10 cellular contexts compared by ENCODE assay signal in the genomic region with DNA sequence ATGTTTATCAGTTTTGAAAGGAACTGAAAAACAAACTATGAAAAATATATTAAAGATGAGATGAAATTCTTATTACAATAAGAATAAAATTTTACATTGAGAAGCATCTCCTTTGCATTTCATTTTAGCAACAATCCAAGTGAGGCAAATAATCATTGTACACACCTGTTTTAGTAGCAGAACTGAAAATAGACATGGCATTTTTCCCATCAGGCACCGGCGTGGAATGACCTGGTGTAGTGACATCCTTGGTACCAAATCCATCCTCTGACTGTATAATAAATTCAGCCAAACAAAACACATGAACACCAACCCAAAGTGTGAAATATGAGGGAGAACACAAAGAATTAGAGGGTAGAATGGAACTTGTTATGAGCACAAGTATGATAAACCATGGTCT.
"Had no signal": no experiment of that assay in that cellular context is flagged by ENCODE, and none has a peak within 500 bp of the region (broad histone marks: within the 10 kb centered on the region; RNA-seq: fewer than 3 reads in every experiment).

No MANE protein-coding gene starts in this region.

- H3K27me3 Mint-ChIP-seq: IgD-negative memory B cell had no signal

- H2AFZ ChIP-seq: GM23338 had no signal

- ATAC-seq: GM23338, HCT116, HepG2 had no signal

- H3K4me1 Mint-ChIP-seq: GM23338, IgD-negative memory B cell had no signal

- H3K36me3 Mint-ChIP-seq: IgD-negative memory B cell had no signal

- H3K4me3 ChIP-seq: GM23338, HAP-1 had no signal

- FAIRE-seq: H1, HepG2 had no signal

- H3K27ac Mint-ChIP-seq: GM23338, HFFc6, IgD-negative memory B cell had no signal

- H3K4me3 Mint-ChIP-seq: GM23338, HFFc6, IgD-negative memory B cell had no signal

- H3K27ac ChIP-seq: HL-60 had no signal

- H3K4me2 ChIP-seq: GM23338 had no signal

- H3K9me3 ChIP-seq: HAP-1 had no signal

- DNase-seq: H7, HFFc6, KBM-7 had no signal

- H3K9me3 Mint-ChIP-seq: GM23338, HFFc6, IgD-negative memory B cell had no signal

- H3K4me1 ChIP-seq: HAP-1 had no signal
